ENCODE assay signal across 15 cellular contexts in genomic region chr2:172919732-172920131, GRCh38.
A peak's percentile ranks its signal among the peaks of the same experiment; 100 is the strongest.
DNase-seq lines count a peak whose midpoint lies in the region; ATAC-seq and TF ChIP-seq lines count a peak whose summit lies in the region.
"Had no signal": no experiment of that assay in that cellular context is flagged by ENCODE, and none has a peak within 500 bp of the region (broad histone marks: within the 10 kb centered on the region; RNA-seq: fewer than 3 reads in every experiment).

No MANE protein-coding gene starts in this region.

- intact Hi-C loops in sciatic nerve (cut with DNase I) (no loop called here), colonic mucosa (cut with DNase I) (no loop called here)

- CTCF ChIA-PET in GM10248 (lab: Yijun Ruan, JAX), result interaction anchor here (1.7 to 5.1 kb wide), 2 partner anchors 12 to 13 kb away, joined by 4 to 71 read pairs; no protein-coding TSS in a partner anchor

- no peak for TF ChIP-seq CTCF in GM10248 (IDR thresholded peaks at IDR 0.05; ENCODE audit: control extremely low read depth, extremely low read depth, low read depth, missing control alignments)
- no peak for TF ChIP-seq CTCF in GM13977 (IDR thresholded peaks at IDR 0.05; ENCODE audit: extremely low read depth, insufficient read depth, missing control alignments)
- no peak for TF ChIP-seq CTCF in colonic mucosa (IDR thresholded peaks at IDR 0.05)

- H3K4me1 ChIP-seq in colonic mucosa, result no peaks in the 10 kb centered on the region

- POLR2A ChIA-PET in GM10248 (lab: Yijun Ruan, JAX), result no interaction called here

- no peak overlapping the region for H3K27ac ChIP-seq in colonic mucosa

- H3K27me3 ChIP-seq in colonic mucosa, result no peaks in the 10 kb centered on the region

- peak; percentile 29 for DNase-seq in GM10248 (ENCODE audit: extremely low spot score)
- DNase-seq in GM13977 (ENCODE audit: low spot score), result no peak
- DNase-seq in HK-2 (ENCODE audit: unreplicated experiment), result no peak
- DNase-seq in sciatic nerve (ENCODE audit: low spot score), result no peak
- no peak for DNase-seq in colonic mucosa
- DNase-seq: activated CD4-positive, alpha-beta memory T cell treated with anti-CD3 and anti-CD28 coated beads, Interleukin-2, amount 10 ng/mL, durations not matched to agents 7 days and 5 days; activated gamma-delta T cell treated with Interleukin-2 at 50 U/mL for 16 hours; foreskin melanocyte; GOT3; islet precursor cell; NCI-H1417 treated with DMSO at 0.1 percent for 48 hours; NCI-H526 had no signal

- no peaks in the 10 kb centered on the region for H3K36me3 ChIP-seq in colonic mucosa

- H3K4me3 ChIP-seq in colonic mucosa, result no peak overlapping the region

- in situ Hi-C loops in GM13977 (cut with MboI; ENCODE audit: low pct_unique_long_range_greater_than_20kb, low sequenced_read_pairs, unreplicated experiment), result no loop called here

- no peak overlapping the region for H3K9ac ChIP-seq in colonic mucosa (ENCODE audit: low read depth in 2 of 2, low read length in 2 of 2)

- no peaks in the 10 kb centered on the region for H3K9me3 ChIP-seq in colonic mucosa

- ATAC-seq in GM19324 (IDR thresholded peaks at IDR 0.05; ENCODE audit: low FRiP score, unreplicated experiment) (peak; percentile 74), HG02623 (IDR thresholded peaks at IDR 0.05; ENCODE audit: unreplicated experiment) (peak; percentile 74), HG03378 (IDR thresholded peaks at IDR 0.05; ENCODE audit: unreplicated experiment) (peak; percentile 53), sciatic nerve (no peak)
